In genomic region chr19:15702590-15702930, GRCh38 we compare ENCODE assay signal across 10 cellular contexts. TPM values are rescaled to one million over a fixed set of nuclear protein-coding genes. Genes with fewer than 3 reads are reported as not detected.
A peak's percentile ranks its signal among the peaks of the same experiment; 100 is the strongest.
DNase-seq lines count a peak whose midpoint lies in the region; ATAC-seq and TF ChIP-seq lines count a peak whose summit lies in the region.
"Had no signal": no experiment of that assay in that cellular context is flagged by ENCODE, and none has a peak within 500 bp of the region (broad histone marks: within the 10 kb centered on the region; RNA-seq: fewer than 3 reads in every experiment).

No MANE protein-coding gene starts in this region.

- peaks cover 9% of the 10 kb centered on the region for H3K27me3 Mint-ChIP-seq in activated CD4-positive, alpha-beta memory T cell treated with anti-CD3 and anti-CD28 coated beads, Interleukin-2, amount 10 ng/mL, durations not matched to agents 7 days and 5 days

- H3K36me3 ChIP-seq in aorta (ENCODE audit: control insufficient read depth in 1 of 2, insufficient read depth in 2 of 2, low read length in 1 of 2) (no peaks in the 10 kb centered on the region), brain microvascular endothelial cell (replicated peaks) (no peaks in the 10 kb centered on the region)
- H3K36me3 ChIP-seq: SJSA1 had no signal

- H3K27ac Mint-ChIP-seq in activated CD4-positive, alpha-beta memory T cell treated with anti-CD3 and anti-CD28 coated beads, Interleukin-2, amount 10 ng/mL, durations not matched to agents 7 days and 5 days = no peak overlapping the region

- H3K27ac ChIP-seq in aorta (ENCODE audit: low read depth in 1 of 2, low read length in 2 of 2) = no peak overlapping the region
- H3K27ac ChIP-seq in brain microvascular endothelial cell = no peak overlapping the region
- H3K27ac ChIP-seq: SJSA1 had no signal

- H3K27me3 ChIP-seq in aorta (ENCODE audit: control insufficient read depth in 1 of 2, insufficient read depth in 2 of 2, low read length in 1 of 2) (no peaks in the 10 kb centered on the region), brain microvascular endothelial cell (replicated peaks) (no peaks in the 10 kb centered on the region)
- H3K27me3 ChIP-seq: SJSA1 had no signal

- POLR2A ChIA-PET in activated CD4-positive, alpha-beta memory T cell treated with anti-CD3 and anti-CD28 coated beads, Interleukin-2, amount 10 ng/mL, durations not matched to agents 7 days and 5 days (lab: Charles Lee) = no interaction called here

- in situ Hi-C loops in brain microvascular endothelial cell (cut with HindIII; ENCODE audit: low pct_ligation_motif_present, low sequenced_read_pairs) = no loop called here

- CTCF ChIA-PET in activated CD4-positive, alpha-beta memory T cell treated with anti-CD3 and anti-CD28 coated beads, Interleukin-2, amount 10 ng/mL, durations not matched to agents 7 days and 5 days (lab: Charles Lee) = no interaction called here

- no peaks in the 10 kb centered on the region for H3K36me3 Mint-ChIP-seq in activated CD4-positive, alpha-beta memory T cell treated with anti-CD3 and anti-CD28 coated beads, Interleukin-2, amount 10 ng/mL, durations not matched to agents 7 days and 5 days (ENCODE audit: low read depth)

- TF ChIP-seq CTCF in brain microvascular endothelial cell (IDR thresholded peaks at IDR 0.05; ENCODE audit: low read depth, low read length, missing control alignments) = no peak

- H3K4me3 Mint-ChIP-seq in activated CD4-positive, alpha-beta memory T cell treated with anti-CD3 and anti-CD28 coated beads, Interleukin-2, amount 10 ng/mL, durations not matched to agents 7 days and 5 days = no peak overlapping the region

- H3K9me3 Mint-ChIP-seq in activated CD4-positive, alpha-beta memory T cell treated with anti-CD3 and anti-CD28 coated beads, Interleukin-2, amount 10 ng/mL, durations not matched to agents 7 days and 5 days = no peaks in the 10 kb centered on the region

- 7 to 14% methylated on average over 6 of the region's 6 CpGs for WGBS in aorta, 2 donors

- H3K4me3 ChIP-seq in aorta (ENCODE audit: low read length in 2 of 2) (no peak overlapping the region), brain microvascular endothelial cell (ENCODE audit: low read depth, low read length) (no peak overlapping the region)
- H3K4me3 ChIP-seq: SJSA1 had no signal

- no peaks in the 10 kb centered on the region for H3K4me1 ChIP-seq in aorta (ENCODE audit: control insufficient read depth in 1 of 2, insufficient read depth in 2 of 2, low read length in 2 of 2)
- H3K4me1 ChIP-seq: SJSA1 had no signal

- intact Hi-C loops in aorta (cut with DNase I) = no loop called here

- H3K4me1 Mint-ChIP-seq in activated CD4-positive, alpha-beta memory T cell treated with anti-CD3 and anti-CD28 coated beads, Interleukin-2, amount 10 ng/mL, durations not matched to agents 7 days and 5 days = no peaks in the 10 kb centered on the region

- peak; percentile 38 for ATAC-seq in aorta (ENCODE audit: low FRiP score)

- H3K9me3 ChIP-seq in aorta (ENCODE audit: control insufficient read depth, low read length) = no peaks in the 10 kb centered on the region
- H3K9me3 ChIP-seq: SJSA1 had no signal

- peak; percentile 24 for DNase-seq in NCI-H146 (lab: John Stamatoyannopoulos, UW)
- no peak for DNase-seq in NCI-H146 treated with DMSO at 0.1 percent for 48 hours (lab: John Stamatoyannopoulos, UW; ENCODE audit: unreplicated experiment)
- peak; percentile 82 for DNase-seq in NCI-H2107 (lab: John Stamatoyannopoulos, UW)
- peak; percentile 20 for DNase-seq in activated CD4-positive, alpha-beta memory T cell treated with anti-CD3 and anti-CD28 coated beads, Interleukin-2, amount 10 ng/mL, durations not matched to agents 7 days and 5 days
- peak; percentile 55 for DNase-seq in left kidney (ENCODE audit: low read depth, low spot score)
- DNase-seq in aorta = peak; percentile 80 to 88
- no peak for DNase-seq in hippocampal formation (lab: John Stamatoyannopoulos, UW)
- DNase-seq in brain microvascular endothelial cell = no peak

RNA-seq across cellular contexts. Expression of gene OR10H2, which starts 25.3 kb away (rescaled TPM):
- not detected for total RNA-seq in activated CD4-positive, alpha-beta memory T cell treated with anti-CD3 and anti-CD28 coated beads, Interleukin-2, amount 10 ng/mL, durations not matched to agents 7 days and 5 days
- not detected for total RNA-seq in aorta
- polyA plus RNA-seq in aorta = not detected
- total RNA-seq: SJSA1 had no signal
- polyA plus RNA-seq: thymus had no signal

RNA-seq across cellular contexts. Expression of gene CYP4F12, which starts 29.7 kb away (rescaled TPM):
- total RNA-seq in activated CD4-positive, alpha-beta memory T cell treated with anti-CD3 and anti-CD28 coated beads, Interleukin-2, amount 10 ng/mL, durations not matched to agents 7 days and 5 days = not detected
- total RNA-seq in aorta = 10 to 100 TPM in 1 of 2 donors, 1 to 10 TPM in 1; 3.1 to 14.1 TPM
- 1 to 10 TPM in 1 of 2 donors, under 1 TPM in 1; 0.43 to 7.0 TPM for polyA plus RNA-seq in aorta
- total RNA-seq: SJSA1 had no signal

RNA-seq across cellular contexts. Expression of gene OR10H3, which starts 35.2 kb away (rescaled TPM):
- total RNA-seq in activated CD4-positive, alpha-beta memory T cell treated with anti-CD3 and anti-CD28 coated beads, Interleukin-2, amount 10 ng/mL, durations not matched to agents 7 days and 5 days = not detected
- not detected for total RNA-seq in aorta
- not detected for polyA plus RNA-seq in aorta
- total RNA-seq: SJSA1 had no signal
- polyA plus RNA-seq: thymus had no signal

Comparison
In these comparisons a context has a peak if more than half of its experiments do, and no peak if none do; other contexts are left out.
1. DNase-seq: peak in NCI-H146 (single experiment), NCI-H2107 (single experiment), activated CD4-positive, alpha-beta memory T cell treated with anti-CD3 and anti-CD28 coated beads, Interleukin-2, amount 10 ng/mL, durations not matched to agents 7 days and 5 days (single experiment), left kidney (single experiment) and aorta (2 of 2); none in NCI-H146 treated with DMSO at 0.1 percent for 48 hours (single experiment), hippocampal formation (0 of 2) and brain microvascular endothelial cell (single experiment).
2. RNA of gene CYP4F12, which starts 29.7 kb away (total RNA-seq): 3.1 to 14.1 TPM in aorta; not detected in activated CD4-positive, alpha-beta memory T cell treated with anti-CD3 and anti-CD28 coated beads, Interleukin-2, amount 10 ng/mL, durations not matched to agents 7 days and 5 days; every median in the first group is over 4 times any median in the second.